Comparison of ENCODE assay signal across 1 cellular context in the genomic region with DNA sequence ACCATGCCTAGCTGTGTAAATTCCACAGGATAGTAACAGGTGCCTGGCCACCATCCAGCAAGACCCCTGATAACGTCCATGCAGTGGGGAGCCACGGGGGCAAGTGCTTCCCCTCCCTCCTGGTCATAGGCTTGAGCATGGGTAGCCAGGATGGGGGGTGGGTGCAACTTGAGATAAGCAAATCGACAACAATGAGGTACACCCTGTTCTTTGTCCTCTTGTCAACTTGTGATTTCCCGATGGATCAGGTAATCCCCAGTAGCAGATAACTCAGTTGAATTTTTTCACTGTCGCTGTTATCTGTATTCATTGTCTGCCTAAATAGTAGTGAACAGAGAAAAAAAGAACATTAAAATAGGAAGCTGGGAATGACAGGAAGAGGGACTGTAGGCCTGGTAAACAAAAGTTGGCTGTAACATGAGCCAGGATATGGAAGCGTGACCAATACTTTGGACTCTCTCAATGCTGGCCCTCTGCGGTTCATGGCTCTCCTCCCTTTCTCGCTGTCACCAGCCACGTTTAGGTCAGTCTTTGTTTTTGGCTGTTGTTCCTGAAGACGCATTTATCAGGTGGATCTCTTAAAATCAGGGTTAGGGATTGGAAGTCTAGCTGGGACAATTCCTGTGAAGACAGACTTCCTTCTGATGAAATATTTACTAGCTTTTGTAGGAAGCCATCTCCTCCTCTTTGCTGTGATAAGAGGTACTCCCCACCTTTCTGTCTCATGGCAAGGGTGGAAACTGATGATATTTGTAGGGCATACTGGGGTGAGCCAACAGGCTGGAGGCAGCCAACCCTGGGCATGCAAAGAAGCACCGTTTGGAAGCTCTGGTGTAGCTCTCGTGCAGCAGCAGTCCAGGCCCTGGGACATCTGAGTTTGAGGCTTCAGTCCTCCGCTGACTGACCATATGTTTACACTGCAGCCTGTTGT.
TF ChIP-seq lines count a peak whose summit lies in the region.

No MANE protein-coding gene starts in this region.

TF ChIP-seq in HepG2, 621 proteins besides CTCF, POLR2A, EP300 and RAD21 (continued from another document and continues in another):
- TF ChIP-seq, protein P1, sequence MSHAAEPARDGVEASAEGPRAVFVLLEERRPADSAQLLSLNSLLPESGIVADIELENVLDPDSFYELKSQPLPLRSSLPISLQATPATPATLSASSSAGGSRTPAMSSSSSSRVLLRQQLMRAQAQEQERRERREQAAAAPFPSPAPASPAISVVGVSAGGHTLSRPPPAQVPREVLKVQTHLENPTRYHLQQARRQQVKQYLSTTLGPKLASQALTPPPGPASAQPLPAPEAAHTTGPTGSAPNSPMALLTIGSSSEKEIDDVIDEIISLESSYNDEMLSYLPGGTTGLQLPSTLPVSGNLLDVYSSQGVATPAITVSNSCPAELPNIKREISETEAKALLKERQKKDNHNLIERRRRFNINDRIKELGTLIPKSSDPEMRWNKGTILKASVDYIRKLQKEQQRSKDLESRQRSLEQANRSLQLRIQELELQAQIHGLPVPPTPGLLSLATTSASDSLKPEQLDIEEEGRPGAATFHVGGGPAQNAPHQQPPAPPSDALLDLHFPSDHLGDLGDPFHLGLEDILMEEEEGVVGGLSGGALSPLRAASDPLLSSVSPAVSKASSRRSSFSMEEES (CRISPR knock-in tag; IDR thresholded peaks at IDR 0.05) = peak; percentile 88
- TF ChIP-seq BHLHE40 (IDR thresholded peaks at IDR 0.05; ENCODE audit: low read length) (peak; percentile 63; the same call in 1 of the 2 replicates), RFX5 (IDR thresholded peaks at IDR 0.05; ENCODE audit: low read depth, low read length) (no peak), SIX4 (CRISPR knock-in tag; IDR thresholded peaks at IDR 0.05) (peak; percentile 98), ZNF264 (CRISPR knock-in tag; IDR thresholded peaks at IDR 0.05) (peak; percentile 58; the same call in 1 of the 2 replicates), ZNF782 (CRISPR knock-in tag; IDR thresholded peaks at IDR 0.05; ENCODE audit: borderline replicate concordance) (peak; percentile 69; the same call in 1 of the 2 replicates), ZFY (CRISPR knock-in tag; IDR thresholded peaks at IDR 0.05) (peak; percentile 63; the same call in 1 of the 2 replicates), MAF1 (CRISPR knock-in tag; IDR thresholded peaks at IDR 0.05; ENCODE audit: borderline replicate concordance) (no peak), THAP11 (CRISPR knock-in tag; IDR thresholded peaks at IDR 0.05) (peak; percentile 38; the same call in 1 of the 2 replicates), HDAC2 (CRISPR knock-in tag; IDR thresholded peaks at IDR 0.05) (0 out of 2 replicates have a peak, but pooled peaks have one; percentile 8), RBFOX2 (IDR thresholded peaks at IDR 0.05; ENCODE audit: low read depth, low read length) (no peak), SNAI1 (CRISPR knock-in tag; IDR thresholded peaks at IDR 0.05; ENCODE audit: borderline replicate concordance) (peak; percentile 60; the same call in 1 of the 2 replicates), BORCS8-MEF2B (CRISPR knock-in tag; IDR thresholded peaks at IDR 0.05) (no peak), FOXO1 (CRISPR knock-in tag; IDR thresholded peaks at IDR 0.05) (peak; percentile 61; the same call in 1 of the 2 replicates), SOX13 (IDR thresholded peaks at IDR 0.05) (peak; percentile 52; the same call in 1 of the 2 replicates), SOX13 (CRISPR knock-in tag; conservative IDR thresholded peaks at IDR 0.05 in 1 of 2, IDR thresholded peaks at IDR 0.05 in 1 of 2) (peak in 1 of 2 experiments; percentile 70; a peak in 2 of 4 replicates), ETV5 (CRISPR knock-in tag; IDR thresholded peaks at IDR 0.05; ENCODE audit: borderline replicate concordance) (peak; percentile 61; the same call in 1 of the 2 replicates), ZNF24 (IDR thresholded peaks at IDR 0.05) (no peak), ZNF572 (CRISPR knock-in tag; IDR thresholded peaks at IDR 0.05) (no peak), GTF2F1 (IDR thresholded peaks at IDR 0.05; ENCODE audit: low read length) (no peak), NRL (CRISPR knock-in tag; IDR thresholded peaks at IDR 0.05; ENCODE audit: borderline replicate concordance) (no peak), ZKSCAN8 (CRISPR knock-in tag; IDR thresholded peaks at IDR 0.05; ENCODE audit: borderline replicate concordance) (no peak), ZNF331 (CRISPR knock-in tag; IDR thresholded peaks at IDR 0.05) (peak; percentile 14; the same call in 1 of the 2 replicates), ZNF724P (CRISPR knock-in tag; IDR thresholded peaks at IDR 0.05; ENCODE audit: borderline replicate concordance) (no peak), ZNF205 (CRISPR knock-in tag; IDR thresholded peaks at IDR 0.05) (peak; percentile 91; the same call in 1 of the 2 replicates), ARNTL (CRISPR knock-in tag; IDR thresholded peaks at IDR 0.05) (peak; percentile 63; the same call in 1 of the 2 replicates), PCBP2 (optimal IDR thresholded peaks at IDR 0.05; ENCODE audit: low read depth, low read length, poor library complexity, severe bottlenecking) (no peak)
- TF ChIP-seq, protein P2, sequence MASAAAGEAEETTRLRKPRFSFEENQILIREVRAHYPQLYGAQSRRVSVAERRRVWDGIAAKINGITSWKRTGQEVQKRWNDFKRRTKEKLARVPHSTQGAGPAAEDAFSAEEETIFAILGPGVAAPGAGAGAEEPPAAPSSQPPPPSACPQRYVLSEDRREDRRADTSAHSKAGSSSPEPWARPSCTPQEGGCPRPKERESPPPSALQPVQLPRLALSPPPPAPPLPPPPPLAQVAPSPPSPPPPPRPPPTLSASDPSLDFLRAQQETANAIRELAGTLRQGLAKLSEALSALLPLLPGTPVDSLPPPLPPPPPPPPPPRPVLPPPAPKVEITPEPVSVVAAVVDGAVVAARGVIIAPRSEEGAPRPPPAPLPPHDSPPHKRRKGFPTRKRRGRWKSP (CRISPR knock-in tag; IDR thresholded peaks at IDR 0.05) = 0 out of 2 replicates have a peak, but pooled peaks have one; percentile 33
- TF ChIP-seq, protein P3, sequence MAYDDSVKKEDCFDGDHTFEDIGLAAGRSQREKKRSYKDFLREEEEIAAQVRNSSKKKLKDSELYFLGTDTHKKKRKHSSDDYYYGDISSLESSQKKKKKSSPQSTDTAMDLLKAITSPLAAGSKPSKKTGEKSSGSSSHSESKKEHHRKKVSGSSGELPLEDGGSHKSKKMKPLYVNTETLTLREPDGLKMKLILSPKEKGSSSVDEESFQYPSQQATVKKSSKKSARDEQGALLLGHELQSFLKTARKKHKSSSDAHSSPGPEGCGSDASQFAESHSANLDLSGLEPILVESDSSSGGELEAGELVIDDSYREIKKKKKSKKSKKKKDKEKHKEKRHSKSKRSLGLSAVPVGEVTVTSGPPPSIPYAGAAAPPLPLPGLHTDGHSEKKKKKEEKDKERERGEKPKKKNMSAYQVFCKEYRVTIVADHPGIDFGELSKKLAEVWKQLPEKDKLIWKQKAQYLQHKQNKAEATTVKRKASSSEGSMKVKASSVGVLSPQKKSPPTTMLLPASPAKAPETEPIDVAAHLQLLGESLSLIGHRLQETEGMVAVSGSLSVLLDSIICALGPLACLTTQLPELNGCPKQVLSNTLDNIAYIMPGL (CRISPR knock-in tag; IDR thresholded peaks at IDR 0.05; ENCODE audit: borderline replicate concordance in 1 of 2, low read depth in 1 of 2) = peak in 1 of 2 experiments; percentile 18; a peak in 1 of 4 replicates
- TF ChIP-seq, protein P4, sequence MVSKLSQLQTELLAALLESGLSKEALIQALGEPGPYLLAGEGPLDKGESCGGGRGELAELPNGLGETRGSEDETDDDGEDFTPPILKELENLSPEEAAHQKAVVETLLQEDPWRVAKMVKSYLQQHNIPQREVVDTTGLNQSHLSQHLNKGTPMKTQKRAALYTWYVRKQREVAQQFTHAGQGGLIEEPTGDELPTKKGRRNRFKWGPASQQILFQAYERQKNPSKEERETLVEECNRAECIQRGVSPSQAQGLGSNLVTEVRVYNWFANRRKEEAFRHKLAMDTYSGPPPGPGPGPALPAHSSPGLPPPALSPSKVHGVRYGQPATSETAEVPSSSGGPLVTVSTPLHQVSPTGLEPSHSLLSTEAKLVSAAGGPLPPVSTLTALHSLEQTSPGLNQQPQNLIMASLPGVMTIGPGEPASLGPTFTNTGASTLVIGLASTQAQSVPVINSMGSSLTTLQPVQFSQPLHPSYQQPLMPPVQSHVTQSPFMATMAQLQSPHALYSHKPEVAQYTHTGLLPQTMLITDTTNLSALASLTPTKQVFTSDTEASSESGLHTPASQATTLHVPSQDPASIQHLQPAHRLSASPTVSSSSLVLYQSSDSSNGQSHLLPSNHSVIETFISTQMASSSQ (IDR thresholded peaks at IDR 0.05; ENCODE audit: low read depth) = no peak
- TF ChIP-seq, protein P4 (CRISPR knock-in tag; IDR thresholded peaks at IDR 0.05; ENCODE audit: borderline replicate concordance) = no peak
- TF ChIP-seq, protein P5, sequence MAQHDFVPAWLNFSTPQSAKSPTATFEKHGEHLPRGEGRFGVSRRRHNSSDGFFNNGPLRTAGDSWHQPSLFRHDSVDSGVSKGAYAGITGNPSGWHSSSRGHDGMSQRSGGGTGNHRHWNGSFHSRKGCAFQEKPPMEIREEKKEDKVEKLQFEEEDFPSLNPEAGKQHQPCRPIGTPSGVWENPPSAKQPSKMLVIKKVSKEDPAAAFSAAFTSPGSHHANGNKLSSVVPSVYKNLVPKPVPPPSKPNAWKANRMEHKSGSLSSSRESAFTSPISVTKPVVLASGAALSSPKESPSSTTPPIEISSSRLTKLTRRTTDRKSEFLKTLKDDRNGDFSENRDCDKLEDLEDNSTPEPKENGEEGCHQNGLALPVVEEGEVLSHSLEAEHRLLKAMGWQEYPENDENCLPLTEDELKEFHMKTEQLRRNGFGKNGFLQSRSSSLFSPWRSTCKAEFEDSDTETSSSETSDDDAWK (CRISPR knock-in tag; IDR thresholded peaks at IDR 0.05) = no peak
- TF ChIP-seq, protein P6, sequence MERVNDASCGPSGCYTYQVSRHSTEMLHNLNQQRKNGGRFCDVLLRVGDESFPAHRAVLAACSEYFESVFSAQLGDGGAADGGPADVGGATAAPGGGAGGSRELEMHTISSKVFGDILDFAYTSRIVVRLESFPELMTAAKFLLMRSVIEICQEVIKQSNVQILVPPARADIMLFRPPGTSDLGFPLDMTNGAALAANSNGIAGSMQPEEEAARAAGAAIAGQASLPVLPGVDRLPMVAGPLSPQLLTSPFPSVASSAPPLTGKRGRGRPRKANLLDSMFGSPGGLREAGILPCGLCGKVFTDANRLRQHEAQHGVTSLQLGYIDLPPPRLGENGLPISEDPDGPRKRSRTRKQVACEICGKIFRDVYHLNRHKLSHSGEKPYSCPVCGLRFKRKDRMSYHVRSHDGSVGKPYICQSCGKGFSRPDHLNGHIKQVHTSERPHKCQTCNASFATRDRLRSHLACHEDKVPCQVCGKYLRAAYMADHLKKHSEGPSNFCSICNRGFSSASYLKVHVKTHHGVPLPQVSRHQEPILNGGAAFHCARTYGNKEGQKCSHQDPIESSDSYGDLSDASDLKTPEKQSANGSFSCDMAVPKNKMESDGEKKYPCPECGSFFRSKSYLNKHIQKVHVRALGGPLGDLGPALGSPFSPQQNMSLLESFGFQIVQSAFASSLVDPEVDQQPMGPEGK (CRISPR knock-in tag; IDR thresholded peaks at IDR 0.05) = peak; percentile 23; the same call in 1 of the 2 replicates
- TF ChIP-seq, protein P7, sequence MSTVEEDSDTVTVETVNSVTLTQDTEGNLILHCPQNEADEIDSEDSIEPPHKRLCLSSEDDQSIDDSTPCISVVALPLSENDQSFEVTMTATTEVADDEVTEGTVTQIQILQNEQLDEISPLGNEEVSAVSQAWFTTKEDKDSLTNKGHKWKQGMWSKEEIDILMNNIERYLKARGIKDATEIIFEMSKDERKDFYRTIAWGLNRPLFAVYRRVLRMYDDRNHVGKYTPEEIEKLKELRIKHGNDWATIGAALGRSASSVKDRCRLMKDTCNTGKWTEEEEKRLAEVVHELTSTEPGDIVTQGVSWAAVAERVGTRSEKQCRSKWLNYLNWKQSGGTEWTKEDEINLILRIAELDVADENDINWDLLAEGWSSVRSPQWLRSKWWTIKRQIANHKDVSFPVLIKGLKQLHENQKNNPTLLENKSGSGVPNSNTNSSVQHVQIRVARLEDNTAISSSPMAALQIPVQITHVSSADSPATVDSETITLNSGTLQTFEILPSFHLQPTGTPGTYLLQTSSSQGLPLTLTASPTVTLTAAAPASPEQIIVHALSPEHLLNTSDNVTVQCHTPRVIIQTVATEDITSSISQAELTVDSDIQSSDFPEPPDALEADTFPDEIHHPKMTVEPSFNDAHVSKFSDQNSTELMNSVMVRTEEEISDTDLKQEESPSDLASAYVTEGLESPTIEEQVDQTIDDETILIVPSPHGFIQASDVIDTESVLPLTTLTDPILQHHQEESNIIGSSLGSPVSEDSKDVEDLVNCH (CRISPR knock-in tag; IDR thresholded peaks at IDR 0.05) = no peak
- TF ChIP-seq, protein P8, sequence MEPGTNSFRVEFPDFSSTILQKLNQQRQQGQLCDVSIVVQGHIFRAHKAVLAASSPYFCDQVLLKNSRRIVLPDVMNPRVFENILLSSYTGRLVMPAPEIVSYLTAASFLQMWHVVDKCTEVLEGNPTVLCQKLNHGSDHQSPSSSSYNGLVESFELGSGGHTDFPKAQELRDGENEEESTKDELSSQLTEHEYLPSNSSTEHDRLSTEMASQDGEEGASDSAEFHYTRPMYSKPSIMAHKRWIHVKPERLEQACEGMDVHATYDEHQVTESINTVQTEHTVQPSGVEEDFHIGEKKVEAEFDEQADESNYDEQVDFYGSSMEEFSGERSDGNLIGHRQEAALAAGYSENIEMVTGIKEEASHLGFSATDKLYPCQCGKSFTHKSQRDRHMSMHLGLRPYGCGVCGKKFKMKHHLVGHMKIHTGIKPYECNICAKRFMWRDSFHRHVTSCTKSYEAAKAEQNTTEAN (CRISPR knock-in tag; conservative IDR thresholded peaks at IDR 0.05) = 0 out of 2 replicates have a peak, but pooled peaks have one; percentile 23
- TF ChIP-seq, protein P9, sequence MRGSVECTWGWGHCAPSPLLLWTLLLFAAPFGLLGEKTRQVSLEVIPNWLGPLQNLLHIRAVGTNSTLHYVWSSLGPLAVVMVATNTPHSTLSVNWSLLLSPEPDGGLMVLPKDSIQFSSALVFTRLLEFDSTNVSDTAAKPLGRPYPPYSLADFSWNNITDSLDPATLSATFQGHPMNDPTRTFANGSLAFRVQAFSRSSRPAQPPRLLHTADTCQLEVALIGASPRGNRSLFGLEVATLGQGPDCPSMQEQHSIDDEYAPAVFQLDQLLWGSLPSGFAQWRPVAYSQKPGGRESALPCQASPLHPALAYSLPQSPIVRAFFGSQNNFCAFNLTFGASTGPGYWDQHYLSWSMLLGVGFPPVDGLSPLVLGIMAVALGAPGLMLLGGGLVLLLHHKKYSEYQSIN (CRISPR knock-in tag; IDR thresholded peaks at IDR 0.05; ENCODE audit: borderline replicate concordance) = no peak
